In the genomic region with DNA sequence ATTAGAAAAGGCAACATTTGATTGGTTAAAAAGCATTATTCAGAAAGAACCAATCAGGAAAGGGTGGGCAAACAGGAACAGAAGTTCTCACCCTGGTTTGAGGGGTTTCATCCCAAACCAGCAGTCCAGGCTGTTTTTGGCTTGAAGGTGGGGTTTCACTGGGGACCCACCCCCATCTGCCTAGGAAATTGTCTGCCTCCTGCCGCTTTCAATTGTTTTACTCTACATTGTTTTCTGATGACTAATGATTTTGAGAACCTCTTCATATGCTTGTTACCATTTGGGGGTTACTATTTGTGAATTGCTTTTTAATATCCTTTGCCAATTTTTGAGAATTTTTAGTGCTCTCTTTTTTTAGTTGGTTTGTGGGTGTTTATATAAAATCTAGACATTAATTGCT, we compare ENCODE assay signal across 1 cellular context.
TF ChIP-seq lines count a peak whose summit lies in the region.

No MANE protein-coding gene starts in this region.

TF ChIP-seq in HCT116, 20 proteins besides CTCF, POLR2A, EP300 and RAD21 (continued from another document):
- TF ChIP-seq, protein P1, sequence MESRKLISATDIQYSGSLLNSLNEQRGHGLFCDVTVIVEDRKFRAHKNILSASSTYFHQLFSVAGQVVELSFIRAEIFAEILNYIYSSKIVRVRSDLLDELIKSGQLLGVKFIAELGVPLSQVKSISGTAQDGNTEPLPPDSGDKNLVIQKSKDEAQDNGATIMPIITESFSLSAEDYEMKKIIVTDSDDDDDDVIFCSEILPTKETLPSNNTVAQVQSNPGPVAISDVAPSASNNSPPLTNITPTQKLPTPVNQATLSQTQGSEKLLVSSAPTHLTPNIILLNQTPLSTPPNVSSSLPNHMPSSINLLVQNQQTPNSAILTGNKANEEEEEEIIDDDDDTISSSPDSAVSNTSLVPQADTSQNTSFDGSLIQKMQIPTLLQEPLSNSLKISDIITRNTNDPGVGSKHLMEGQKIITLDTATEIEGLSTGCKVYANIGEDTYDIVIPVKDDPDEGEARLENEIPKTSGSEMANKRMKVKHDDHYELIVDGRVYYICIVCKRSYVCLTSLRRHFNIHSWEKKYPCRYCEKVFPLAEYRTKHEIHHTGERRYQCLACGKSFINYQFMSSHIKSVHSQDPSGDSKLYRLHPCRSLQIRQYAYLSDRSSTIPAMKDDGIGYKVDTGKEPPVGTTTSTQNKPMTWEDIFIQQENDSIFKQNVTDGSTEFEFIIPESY (IDR thresholded peaks at IDR 0.05; ENCODE audit: extremely low read depth, insufficient replicate concordance, low read length): no peak
- TF ChIP-seq SP1 (IDR thresholded peaks at IDR 0.05; ENCODE audit: low read depth) (no peak), ZFX (IDR thresholded peaks at IDR 0.05) (no peak), CEBPB (IDR thresholded peaks at IDR 0.05; ENCODE audit: low read depth) (no peak), CBX3 (IDR thresholded peaks at IDR 0.05; ENCODE audit: low read depth) (no peak)
- TF ChIP-seq, protein P2, sequence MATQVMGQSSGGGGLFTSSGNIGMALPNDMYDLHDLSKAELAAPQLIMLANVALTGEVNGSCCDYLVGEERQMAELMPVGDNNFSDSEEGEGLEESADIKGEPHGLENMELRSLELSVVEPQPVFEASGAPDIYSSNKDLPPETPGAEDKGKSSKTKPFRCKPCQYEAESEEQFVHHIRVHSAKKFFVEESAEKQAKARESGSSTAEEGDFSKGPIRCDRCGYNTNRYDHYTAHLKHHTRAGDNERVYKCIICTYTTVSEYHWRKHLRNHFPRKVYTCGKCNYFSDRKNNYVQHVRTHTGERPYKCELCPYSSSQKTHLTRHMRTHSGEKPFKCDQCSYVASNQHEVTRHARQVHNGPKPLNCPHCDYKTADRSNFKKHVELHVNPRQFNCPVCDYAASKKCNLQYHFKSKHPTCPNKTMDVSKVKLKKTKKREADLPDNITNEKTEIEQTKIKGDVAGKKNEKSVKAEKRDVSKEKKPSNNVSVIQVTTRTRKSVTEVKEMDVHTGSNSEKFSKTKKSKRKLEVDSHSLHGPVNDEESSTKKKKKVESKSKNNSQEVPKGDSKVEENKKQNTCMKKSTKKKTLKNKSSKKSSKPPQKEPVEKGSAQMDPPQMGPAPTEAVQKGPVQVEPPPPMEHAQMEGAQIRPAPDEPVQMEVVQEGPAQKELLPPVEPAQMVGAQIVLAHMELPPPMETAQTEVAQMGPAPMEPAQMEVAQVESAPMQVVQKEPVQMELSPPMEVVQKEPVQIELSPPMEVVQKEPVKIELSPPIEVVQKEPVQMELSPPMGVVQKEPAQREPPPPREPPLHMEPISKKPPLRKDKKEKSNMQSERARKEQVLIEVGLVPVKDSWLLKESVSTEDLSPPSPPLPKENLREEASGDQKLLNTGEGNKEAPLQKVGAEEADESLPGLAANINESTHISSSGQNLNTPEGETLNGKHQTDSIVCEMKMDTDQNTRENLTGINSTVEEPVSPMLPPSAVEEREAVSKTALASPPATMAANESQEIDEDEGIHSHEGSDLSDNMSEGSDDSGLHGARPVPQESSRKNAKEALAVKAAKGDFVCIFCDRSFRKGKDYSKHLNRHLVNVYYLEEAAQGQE (IDR thresholded peaks at IDR 0.05; ENCODE audit: low read depth): no peak
